Comparison of ENCODE assay signal across 11 cellular contexts in the genomic region with DNA sequence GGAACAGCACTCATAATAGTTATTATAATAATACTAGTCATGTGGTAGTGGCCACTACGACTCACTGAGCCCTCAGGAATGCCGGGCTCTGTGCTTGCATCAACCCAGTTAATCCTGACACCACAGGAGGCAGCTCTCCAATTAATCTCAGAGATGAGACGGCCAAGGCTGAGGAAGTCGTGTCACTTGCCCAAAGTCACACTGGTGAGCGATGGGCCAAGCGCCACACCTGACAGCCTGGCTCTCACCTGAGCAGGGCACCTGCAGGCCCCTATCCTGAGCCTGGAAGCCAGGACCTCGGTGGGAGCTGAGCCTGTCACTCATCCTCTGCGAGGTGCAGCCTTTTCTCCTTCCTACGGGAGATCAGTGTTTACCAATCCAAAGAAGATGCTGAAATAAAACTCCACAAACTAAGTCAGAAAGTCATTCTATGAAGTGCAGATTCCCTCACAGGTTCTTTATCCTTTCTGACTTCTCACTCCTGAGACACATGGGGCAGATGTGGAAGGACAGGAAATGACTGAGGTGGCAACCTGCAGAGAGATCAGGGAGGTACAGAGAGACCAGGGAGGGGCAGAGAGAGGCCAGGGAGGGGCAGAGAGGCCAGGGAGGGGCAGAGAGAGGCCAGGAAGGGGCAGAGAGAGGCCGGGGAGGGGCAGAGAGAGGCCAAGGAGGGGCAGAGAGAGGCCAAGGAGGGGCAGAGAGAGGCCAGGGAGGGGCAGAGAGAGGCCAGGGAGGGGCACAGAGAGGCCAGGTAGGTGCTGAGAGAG. TPM values are rescaled to one million over a fixed set of nuclear protein-coding genes. Genes with fewer than 3 reads are reported as not detected.
DNase-seq lines count a peak whose midpoint lies in the region; ATAC-seq and TF ChIP-seq lines count a peak whose summit lies in the region.
"Had no signal": no experiment of that assay in that cellular context is flagged by ENCODE, and none has a peak within 500 bp of the region (broad histone marks: within the 10 kb centered on the region; RNA-seq: fewer than 3 reads in every experiment).

No MANE protein-coding gene starts in this region.

- WGBS in suprapubic skin = 79% methylated on average over 10 of the region's 10 CpGs

- no peak overlapping the region for H3K4me3 ChIP-seq in suprapubic skin

- no peak overlapping the region for H3K4me3 Mint-ChIP-seq in activated CD4-positive, alpha-beta T cell treated with anti-CD3 and anti-CD28 coated beads for 36 hours
- no peak overlapping the region for H3K4me3 Mint-ChIP-seq in T-helper 17 cell
- H3K4me3 Mint-ChIP-seq: HFFc6 had no signal

- H3K9me3 Mint-ChIP-seq in activated CD4-positive, alpha-beta T cell treated with anti-CD3 and anti-CD28 coated beads for 36 hours (ENCODE audit: low read depth) = no peaks in the 10 kb centered on the region

- no peaks in the 10 kb centered on the region for H3K9me3 ChIP-seq in T-helper 17 cell (ENCODE audit: control insufficient read depth, low read length, poor library complexity, severe bottlenecking)
- no peaks in the 10 kb centered on the region for H3K9me3 ChIP-seq in suprapubic skin

- H3K36me3 ChIP-seq in suprapubic skin = no peaks in the 10 kb centered on the region

- no peak overlapping the region for H3K27ac Mint-ChIP-seq in activated CD4-positive, alpha-beta T cell treated with anti-CD3 and anti-CD28 coated beads for 36 hours
- peak overlapping the region; percentile 6 for H3K27ac Mint-ChIP-seq in T-helper 17 cell
- H3K27ac Mint-ChIP-seq: HFFc6 had no signal

- TF ChIP-seq POLR2A in suprapubic skin (IDR thresholded peaks at IDR 0.05) = no peak

- intact Hi-C loops in activated CD4-positive, alpha-beta T cell treated with anti-CD3 and anti-CD28 coated beads for 36 hours (cut with DNase I, micrococcal nuclease) = no loop called here

- no peak for TF ChIP-seq EP300 in suprapubic skin (IDR thresholded peaks at IDR 0.05)

- no peak for TF ChIP-seq CTCF in suprapubic skin (IDR thresholded peaks at IDR 0.05)

- no peak for DNase-seq in activated CD4-positive, alpha-beta T cell treated with anti-CD3 and anti-CD28 coated beads for 36 hours
- no peak for DNase-seq in activated CD4-positive, alpha-beta T cell treated with anti-CD3 and anti-CD28 coated beads for 1 hour
- DNase-seq in T-helper 17 cell (no peak), iPS DF 4.7 (ENCODE audit: extremely low read depth, low spot score) (peak; percentile 3), suprapubic skin (ENCODE audit: low spot score in 2 of 2) (peak; percentile 38 to 61), T-helper 1 cell (no peak), NCI-H1436 treated with DMSO at 0.1 percent for 48 hours (lab: John Stamatoyannopoulos, UW) (no peak)
- DNase-seq in activated CD4-positive, alpha-beta T cell treated with anti-CD3 and anti-CD28 coated beads, Interleukin-2, amount 50 U/mL, for 48 hours = no peak
- DNase-seq: COR-L47, HFFc6, T1000 had no signal

- no peaks in the 10 kb centered on the region for H3K4me1 ChIP-seq in suprapubic skin

- no peaks in the 10 kb centered on the region for H3K27me3 Mint-ChIP-seq in activated CD4-positive, alpha-beta T cell treated with anti-CD3 and anti-CD28 coated beads for 36 hours
- H3K27me3 Mint-ChIP-seq in T-helper 17 cell = peaks cover 10% of the 10 kb centered on the region

- H3K27me3 ChIP-seq in suprapubic skin = peaks cover 27% of the 10 kb centered on the region

- POLR2A ChIA-PET in activated CD4-positive, alpha-beta T cell treated with anti-CD3 and anti-CD28 coated beads for 36 hours (lab: Charles Lee) = no interaction called here

- H3K4me1 Mint-ChIP-seq in activated CD4-positive, alpha-beta T cell treated with anti-CD3 and anti-CD28 coated beads for 36 hours = peaks cover 3% of the 10 kb centered on the region
- H3K4me1 Mint-ChIP-seq in T-helper 17 cell = peaks cover 2% of the 10 kb centered on the region

- ATAC-seq in activated CD4-positive, alpha-beta T cell treated with anti-CD3 and anti-CD28 coated beads for 36 hours = peak; percentile 55
- no peak for ATAC-seq in T-helper 17 cell

- no peak overlapping the region for H3K27ac ChIP-seq in suprapubic skin

- CTCF ChIA-PET in activated CD4-positive, alpha-beta T cell treated with anti-CD3 and anti-CD28 coated beads for 36 hours (lab: Charles Lee) = no interaction called here

- no peaks in the 10 kb centered on the region for H3K36me3 Mint-ChIP-seq in activated CD4-positive, alpha-beta T cell treated with anti-CD3 and anti-CD28 coated beads for 36 hours (ENCODE audit: low read depth)
- H3K36me3 Mint-ChIP-seq in T-helper 17 cell (ENCODE audit: low read depth) = no peaks in the 10 kb centered on the region

RNA-seq across cellular contexts. Expression of gene VIPR2, which starts 38.6 kb away (rescaled TPM):
- under 1 TPM; 0.42 to 0.50 TPM for total RNA-seq in activated CD4-positive, alpha-beta T cell treated with anti-CD3 and anti-CD28 coated beads for 36 hours
- not detected for total RNA-seq in T-helper 17 cell
- under 1 TPM in 3 of 4 donors, not detected in 1; 0.59 to 0.64 (median 0.60) TPM for total RNA-seq in suprapubic skin
- total RNA-seq: HFFc6 had no signal

Comparison
In these comparisons a context has a peak if more than half of its experiments do, and no peak if none do; other contexts are left out.
1. DNase-seq: peak in iPS DF 4.7 (single experiment) and suprapubic skin (2 of 2); none in activated CD4-positive, alpha-beta T cell treated with anti-CD3 and anti-CD28 coated beads for 36 hours (single experiment), activated CD4-positive, alpha-beta T cell treated with anti-CD3 and anti-CD28 coated beads for 1 hour (single experiment), T-helper 17 cell (0 of 3), T-helper 1 cell (0 of 5), NCI-H1436 treated with DMSO at 0.1 percent for 48 hours (single experiment) and activated CD4-positive, alpha-beta T cell treated with anti-CD3 and anti-CD28 coated beads, Interleukin-2, amount 50 U/mL, for 48 hours (0 of 2).